Comparison of ENCODE assay signal across 2 cellular contexts in the genomic region with DNA sequence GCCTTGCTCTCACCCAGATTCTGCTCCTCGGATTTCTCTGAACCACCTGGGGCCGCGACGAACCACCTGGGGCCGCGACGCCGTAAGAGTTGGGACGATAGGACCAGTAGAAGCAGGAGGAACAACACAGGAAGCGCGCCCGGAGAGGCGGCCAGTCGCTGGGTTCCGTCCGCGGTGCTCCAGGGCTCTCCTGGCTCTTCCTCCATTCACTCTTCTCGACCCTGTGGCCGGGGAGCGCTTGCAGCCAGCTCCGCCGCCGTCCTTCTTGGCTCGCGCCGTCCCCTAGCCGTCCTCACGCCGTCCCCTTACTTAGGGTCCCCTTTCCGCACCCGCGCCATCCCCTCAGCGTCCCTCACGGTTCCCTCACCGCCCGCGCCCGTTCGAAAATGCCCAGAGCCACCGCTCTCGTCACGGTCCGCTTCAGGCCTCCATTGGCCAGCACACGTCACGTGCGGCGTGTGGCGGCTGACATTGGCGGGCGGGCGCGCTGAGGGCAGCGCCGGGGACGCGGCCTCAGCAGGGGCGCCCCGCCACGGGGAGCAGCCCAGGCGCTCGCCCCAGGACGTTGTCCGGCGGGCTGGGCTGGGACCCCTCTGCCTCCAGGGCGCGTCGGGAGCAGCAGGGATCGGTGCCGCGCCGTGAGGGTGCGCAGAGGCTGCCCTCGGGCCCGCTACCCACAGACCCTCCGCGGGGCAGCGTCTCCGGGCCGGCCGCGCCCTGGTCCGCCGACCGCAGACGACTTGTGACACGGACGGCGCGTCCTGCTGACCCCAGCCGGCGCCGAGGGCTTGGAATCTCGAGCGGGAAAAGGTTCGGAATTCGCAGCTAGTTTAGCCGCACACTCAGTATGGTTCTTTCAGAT.
TF ChIP-seq lines count a peak whose summit lies in the region.

No MANE protein-coding gene starts in this region.

TF ChIP-seq in IMR-90, 13 proteins besides CTCF, POLR2A, EP300 and RAD21:
- TF ChIP-seq BHLHE40 (IDR thresholded peaks at IDR 0.05; ENCODE audit: low read depth, low read length) (peak; percentile 23; the same call in 1 of the 2 replicates), SMC3 (IDR thresholded peaks at IDR 0.05; ENCODE audit: low read depth, low read length) (no peak), MXI1 (IDR thresholded peaks at IDR 0.05; ENCODE audit: borderline replicate concordance, low read depth, low read length) (peak; percentile 14; the same call in 1 of the 2 replicates), MAFK (IDR thresholded peaks at IDR 0.05; ENCODE audit: low read depth, low read length) (no peak), FOS (IDR thresholded peaks at IDR 0.05; ENCODE audit: low read depth, low read length) (peak; percentile 59)
- TF ChIP-seq, protein P1, sequence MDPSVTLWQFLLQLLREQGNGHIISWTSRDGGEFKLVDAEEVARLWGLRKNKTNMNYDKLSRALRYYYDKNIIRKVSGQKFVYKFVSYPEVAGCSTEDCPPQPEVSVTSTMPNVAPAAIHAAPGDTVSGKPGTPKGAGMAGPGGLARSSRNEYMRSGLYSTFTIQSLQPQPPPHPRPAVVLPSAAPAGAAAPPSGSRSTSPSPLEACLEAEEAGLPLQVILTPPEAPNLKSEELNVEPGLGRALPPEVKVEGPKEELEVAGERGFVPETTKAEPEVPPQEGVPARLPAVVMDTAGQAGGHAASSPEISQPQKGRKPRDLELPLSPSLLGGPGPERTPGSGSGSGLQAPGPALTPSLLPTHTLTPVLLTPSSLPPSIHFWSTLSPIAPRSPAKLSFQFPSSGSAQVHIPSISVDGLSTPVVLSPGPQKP (IDR thresholded peaks at IDR 0.05; ENCODE audit: borderline replicate concordance, low read depth, low read length) = no peak
- TF ChIP-seq, protein P2, sequence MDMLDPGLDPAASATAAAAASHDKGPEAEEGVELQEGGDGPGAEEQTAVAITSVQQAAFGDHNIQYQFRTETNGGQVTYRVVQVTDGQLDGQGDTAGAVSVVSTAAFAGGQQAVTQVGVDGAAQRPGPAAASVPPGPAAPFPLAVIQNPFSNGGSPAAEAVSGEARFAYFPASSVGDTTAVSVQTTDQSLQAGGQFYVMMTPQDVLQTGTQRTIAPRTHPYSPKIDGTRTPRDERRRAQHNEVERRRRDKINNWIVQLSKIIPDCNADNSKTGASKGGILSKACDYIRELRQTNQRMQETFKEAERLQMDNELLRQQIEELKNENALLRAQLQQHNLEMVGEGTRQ (IDR thresholded peaks at IDR 0.05; ENCODE audit: low read depth, low read length) = peak; percentile 99
TF ChIP-seq in IMR-90: peak in this region for 4.

TF ChIP-seq in neural cell, 6 proteins besides CTCF, POLR2A, EP300 and RAD21:
- TF ChIP-seq MXI1 (conservative IDR thresholded peaks at IDR 0.05; ENCODE audit: poor library complexity, severe bottlenecking) (peak; percentile 84), TAF1 (IDR thresholded peaks at IDR 0.05; ENCODE audit: low read depth) (peak; percentile 53), EZH2 (IDR thresholded peaks at IDR 0.05; ENCODE audit: borderline replicate concordance, insufficient read depth, low read length, poor library complexity, severe bottlenecking) (no peak), SMC3 (conservative IDR thresholded peaks at IDR 0.05; ENCODE audit: poor library complexity) (no peak), POLR2AphosphoS5 (IDR thresholded peaks at IDR 0.05) (peak; percentile 78)
- TF ChIP-seq, protein P3, sequence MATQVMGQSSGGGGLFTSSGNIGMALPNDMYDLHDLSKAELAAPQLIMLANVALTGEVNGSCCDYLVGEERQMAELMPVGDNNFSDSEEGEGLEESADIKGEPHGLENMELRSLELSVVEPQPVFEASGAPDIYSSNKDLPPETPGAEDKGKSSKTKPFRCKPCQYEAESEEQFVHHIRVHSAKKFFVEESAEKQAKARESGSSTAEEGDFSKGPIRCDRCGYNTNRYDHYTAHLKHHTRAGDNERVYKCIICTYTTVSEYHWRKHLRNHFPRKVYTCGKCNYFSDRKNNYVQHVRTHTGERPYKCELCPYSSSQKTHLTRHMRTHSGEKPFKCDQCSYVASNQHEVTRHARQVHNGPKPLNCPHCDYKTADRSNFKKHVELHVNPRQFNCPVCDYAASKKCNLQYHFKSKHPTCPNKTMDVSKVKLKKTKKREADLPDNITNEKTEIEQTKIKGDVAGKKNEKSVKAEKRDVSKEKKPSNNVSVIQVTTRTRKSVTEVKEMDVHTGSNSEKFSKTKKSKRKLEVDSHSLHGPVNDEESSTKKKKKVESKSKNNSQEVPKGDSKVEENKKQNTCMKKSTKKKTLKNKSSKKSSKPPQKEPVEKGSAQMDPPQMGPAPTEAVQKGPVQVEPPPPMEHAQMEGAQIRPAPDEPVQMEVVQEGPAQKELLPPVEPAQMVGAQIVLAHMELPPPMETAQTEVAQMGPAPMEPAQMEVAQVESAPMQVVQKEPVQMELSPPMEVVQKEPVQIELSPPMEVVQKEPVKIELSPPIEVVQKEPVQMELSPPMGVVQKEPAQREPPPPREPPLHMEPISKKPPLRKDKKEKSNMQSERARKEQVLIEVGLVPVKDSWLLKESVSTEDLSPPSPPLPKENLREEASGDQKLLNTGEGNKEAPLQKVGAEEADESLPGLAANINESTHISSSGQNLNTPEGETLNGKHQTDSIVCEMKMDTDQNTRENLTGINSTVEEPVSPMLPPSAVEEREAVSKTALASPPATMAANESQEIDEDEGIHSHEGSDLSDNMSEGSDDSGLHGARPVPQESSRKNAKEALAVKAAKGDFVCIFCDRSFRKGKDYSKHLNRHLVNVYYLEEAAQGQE (IDR thresholded peaks at IDR 0.05; ENCODE audit: borderline replicate concordance) = peak; percentile 57
